Comparison of ENCODE assay signal across 1 cellular context in genomic region chr10:31187182-31187581, GRCh38.
TF ChIP-seq lines count a peak whose summit lies in the region.

No MANE protein-coding gene starts in this region.

TF ChIP-seq in H1, 55 proteins besides CTCF, POLR2A, EP300 and RAD21 (continued from another document):
- TF ChIP-seq HDAC2 (IDR thresholded peaks at IDR 0.05; ENCODE audit: borderline replicate concordance in 1 of 2, low read depth in 2 of 2, low read length in 2 of 2), result no peak
- TF ChIP-seq MAFK (IDR thresholded peaks at IDR 0.05; ENCODE audit: low read depth, low read length), result no peak
- no peak for TF ChIP-seq CTBP2 (IDR thresholded peaks at IDR 0.05; ENCODE audit: borderline replicate concordance, insufficient read depth, insufficient read length, low read length)
- no peak for TF ChIP-seq CHD7 (IDR thresholded peaks at IDR 0.05; ENCODE audit: insufficient replicate concordance, low read length)
- TF ChIP-seq SP1 (IDR thresholded peaks at IDR 0.05; ENCODE audit: low read depth, low read length), result no peak
- TF ChIP-seq SRF (IDR thresholded peaks at IDR 0.05; ENCODE audit: low read depth, low read length), result no peak
- no peak for TF ChIP-seq BACH1 (IDR thresholded peaks at IDR 0.05; ENCODE audit: low read length)
- TF ChIP-seq E2F6 (IDR thresholded peaks at IDR 0.05), result no peak
- TF ChIP-seq SP4 (IDR thresholded peaks at IDR 0.05; ENCODE audit: low read length), result no peak
- no peak for TF ChIP-seq CEBPB (IDR thresholded peaks at IDR 0.05; ENCODE audit: low read depth, low read length)
- TF ChIP-seq SIX5 (IDR thresholded peaks at IDR 0.05; ENCODE audit: low read depth, low read length), result no peak
